Comparison of ENCODE assay signal across 27 cellular contexts in genomic region chr1:237473896-237474295, GRCh38.
"Had no signal": no experiment of that assay in that cellular context is flagged by ENCODE, and none has a peak within 500 bp of the region (broad histone marks: within the 10 kb centered on the region; RNA-seq: fewer than 3 reads in every experiment).

No MANE protein-coding gene starts in this region.

- H3K36me3 ChIP-seq: neural progenitor cell, ovary, prostate gland, right lobe of liver, sigmoid colon, stomach, thyroid gland, tibial nerve, upper lobe of left lung, vagina had no signal

- H3K79me2 ChIP-seq: parathyroid adenoma had no signal

- ATAC-seq: naive thymus-derived CD8-positive, alpha-beta T cell; natural killer cell treated with Interleukin-12 subunit alpha and Interleukin-12 subunit beta and Interleukin-15 and Interleukin-18, amount 100 ng/mL, for 72 hours; right cardiac atrium; right lobe of liver; stimulated activated effector memory CD8-positive, alpha-beta T cell treated with anti-CD3 and anti-CD28 coated beads, Interleukin-12 subunit alpha, Interleukin-12 subunit beta, amount 100 ng/mL, for 72 hours; stimulated activated naive B cell treated with anti-CD40 and anti-IgM and Interleukin-4, amounts not matched to agents 10 μg/mL and 1 μg/mL and 100 μg/mL, for 72 hours had no signal

- H2AFZ ChIP-seq: neural progenitor cell, parathyroid adenoma had no signal

- H3K9me3 ChIP-seq: ovary, prostate gland, right lobe of liver, sigmoid colon, stomach, thoracic aorta, thyroid gland, tibial nerve, upper lobe of left lung, vagina had no signal

- H3K9ac ChIP-seq: neural progenitor cell, parathyroid adenoma had no signal

- H3K4me3 ChIP-seq: neural progenitor cell, ovary, prostate gland, right lobe of liver, sigmoid colon, stomach, thoracic aorta, thyroid gland, tibial nerve, upper lobe of left lung, vagina had no signal

- DNase-seq: naive B cell; naive thymus-derived CD8-positive, alpha-beta T cell; nephron progenitor cell; occipital lobe; ovary; posterior cingulate gyrus; right cardiac atrium; right lobe of liver; sigmoid colon; small intestine; stimulated activated CD4-positive, alpha-beta T cell treated with anti-CD3 and anti-CD28 coated beads, Interleukin-15, amount 100 ng/mL, for 24 hours; stimulated activated CD4-positive, alpha-beta T cell treated with anti-CD3 and anti-CD28 coated beads, Interleukin-2, amount 100 ng/mL, for 24 hours; stimulated activated CD4-positive, alpha-beta T cell treated with anti-CD3 and anti-CD28 coated beads, Interleukin-2, amount 100 ng/mL, for 48 hours; stimulated activated CD4-positive, alpha-beta T cell treated with anti-CD3 and anti-CD28 coated beads, Interleukin-4, amount 100 ng/mL, for 24 hours; stimulated activated naive B cell treated with anti-CD40 and anti-IgM and Interleukin-4, amounts not matched to agents 10 μg/mL and 1 μg/mL and 100 μg/mL, for 72 hours; stimulated activated naive CD4-positive, alpha-beta T cell treated with Interleukin-2 at 50 U/mL for 16 hours; stomach; thyroid gland had no signal

- H3K27me3 ChIP-seq: neural progenitor cell, ovary, right lobe of liver, sigmoid colon, stomach, thyroid gland, tibial nerve, upper lobe of left lung, vagina had no signal

- H3K27ac ChIP-seq: neural progenitor cell, ovary, parathyroid adenoma, prostate gland, right lobe of liver, sigmoid colon, stomach, thoracic aorta, thyroid gland, tibial nerve, upper lobe of left lung, vagina had no signal

- H3K4me2 ChIP-seq: neural progenitor cell had no signal
